Comparison of ENCODE assay signal across 17 cellular contexts in the genomic region with DNA sequence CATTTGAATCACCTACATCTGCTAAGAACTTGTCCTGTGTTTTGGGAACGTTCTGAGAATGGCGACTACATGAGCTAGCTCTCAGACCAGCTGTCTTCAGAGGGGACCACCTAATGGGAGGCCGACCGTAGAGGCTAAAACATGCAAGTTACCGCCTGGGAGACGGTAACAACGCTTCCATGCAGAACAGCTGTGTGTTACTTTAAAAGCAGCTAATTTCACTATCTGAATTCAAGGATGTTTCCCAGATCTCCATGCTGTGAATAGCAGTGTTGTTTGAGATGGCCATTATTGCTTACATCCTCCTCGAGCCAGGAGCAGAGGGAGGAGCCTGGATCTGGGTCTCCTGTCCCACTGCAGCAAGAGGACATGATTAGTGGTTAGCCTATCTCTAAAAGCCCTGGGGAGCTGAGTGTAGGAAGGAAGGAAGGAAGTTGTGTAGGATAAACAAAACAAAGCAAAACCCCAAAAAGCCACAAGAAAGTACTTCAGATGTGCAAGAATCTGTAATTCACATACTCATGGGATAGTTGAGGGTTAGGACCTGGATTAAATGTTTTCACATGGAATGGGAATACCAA. TPM values are rescaled to one million over a fixed set of nuclear protein-coding genes. Genes with fewer than 3 reads are reported as not detected.
A peak's percentile ranks its signal among the peaks of the same experiment; 100 is the strongest.
DNase-seq lines count a peak whose midpoint lies in the region; ATAC-seq and TF ChIP-seq lines count a peak whose summit lies in the region.
"Had no signal": no experiment of that assay in that cellular context is flagged by ENCODE, and none has a peak within 500 bp of the region (broad histone marks: within the 10 kb centered on the region; RNA-seq: fewer than 3 reads in every experiment).

No MANE protein-coding gene starts in this region.

- intact Hi-C loops in naive thymus-derived CD4-positive, alpha-beta T cell (cut with micrococcal nuclease), result no loop called here
- intact Hi-C loops in colonic mucosa (cut with DNase I), result no loop called here

- peak overlapping the region in 6 of 10 donors; percentile 10 to 75 (median 48) for H3K4me3 Mint-ChIP-seq in naive thymus-derived CD4-positive, alpha-beta T cell

- peaks cover 11 to 12% of the 10 kb centered on the region in 2 donors for H3K4me1 ChIP-seq in naive thymus-derived CD4-positive, alpha-beta T cell (ENCODE audit: control insufficient read depth in 2 of 2, insufficient read depth in 2 of 2, low read length in 2 of 2)
- H3K4me1 ChIP-seq in colonic mucosa, result no peaks in the 10 kb centered on the region
- H3K4me1 ChIP-seq: pancreas had no signal

- H3K4me3 ChIP-seq in fibroblast of mammary gland (ENCODE audit: control insufficient read depth, low read depth, low read length) (no peak overlapping the region), colonic mucosa (no peak overlapping the region)
- H3K4me3 ChIP-seq in naive thymus-derived CD4-positive, alpha-beta T cell (ENCODE audit: low read length), result no peak overlapping the region
- H3K4me3 ChIP-seq: gastroesophageal sphincter, pancreas had no signal

- H3K27ac ChIP-seq in naive thymus-derived CD4-positive, alpha-beta T cell (ENCODE audit: low read depth, low read length), result no peak overlapping the region
- no peak overlapping the region for H3K27ac ChIP-seq in colonic mucosa
- H3K27ac ChIP-seq: 22Rv1, gastroesophageal sphincter, pancreas had no signal

- H3K4me1 Mint-ChIP-seq in naive thymus-derived CD4-positive, alpha-beta T cell, result peaks cover 6 to 23% (median 15%) of the 10 kb centered on the region in 7 donors

- H3K9me3 Mint-ChIP-seq in naive thymus-derived CD4-positive, alpha-beta T cell, result peaks cover 0 to 1% (median 0%) of the 10 kb centered on the region in 11 donors

- H3K27ac Mint-ChIP-seq in naive thymus-derived CD4-positive, alpha-beta T cell, result no peak overlapping the region

- H3K9ac ChIP-seq in colonic mucosa (ENCODE audit: low read depth in 2 of 2, low read length in 2 of 2), result no peak overlapping the region

- H3K36me3 Mint-ChIP-seq in naive thymus-derived CD4-positive, alpha-beta T cell, result peaks cover 0 to 3% (median 0%) of the 10 kb centered on the region in 5 donors

- H3K9me3 ChIP-seq in naive thymus-derived CD4-positive, alpha-beta T cell (ENCODE audit: control insufficient read depth in 2 of 3, low read length in 3 of 3), result no peaks in the 10 kb centered on the region
- H3K9me3 ChIP-seq in colonic mucosa, result no peaks in the 10 kb centered on the region
- H3K9me3 ChIP-seq: gastroesophageal sphincter, pancreas had no signal

- peak; percentile 36 for DNase-seq in DMS79 treated with DMSO at 0.1 percent for 48 hours (lab: John Stamatoyannopoulos, UW)
- no peak for DNase-seq in DMS79 (lab: John Stamatoyannopoulos, UW)
- DNase-seq in M059J (ENCODE audit: low read depth), result peak; percentile 71
- peak; percentile 71 for DNase-seq in fibroblast of mammary gland (ENCODE audit: low read depth)
- no peak for DNase-seq in naive thymus-derived CD4-positive, alpha-beta T cell
- no peak for DNase-seq in effector CD8-positive, alpha-beta T cell (lab: John Stamatoyannopoulos, UW)
- no peak for DNase-seq in colonic mucosa
- DNase-seq: activated CD4-positive, CD25-positive, alpha-beta regulatory T cell; Calu3; caudate nucleus; left colon; NCI-H2081 treated with DMSO at 0.1 percent for 48 hours; pancreas; stimulated activated CD4-positive, alpha-beta T cell treated with anti-CD3 and anti-CD28 coated beads, Interleukin-2, amount 100 ng/mL, for 48 hours had no signal

- POLR2A ChIA-PET in naive thymus-derived CD4-positive, alpha-beta T cell (lab: Charles Lee), result no interaction called here

- H3K27me3 ChIP-seq in naive thymus-derived CD4-positive, alpha-beta T cell (ENCODE audit: control insufficient read depth in 2 of 2, insufficient read depth in 2 of 2, low read length in 2 of 2), result no peaks in the 10 kb centered on the region
- H3K27me3 ChIP-seq in colonic mucosa, result no peaks in the 10 kb centered on the region
- H3K27me3 ChIP-seq: gastroesophageal sphincter, pancreas had no signal

- CTCF ChIA-PET in naive thymus-derived CD4-positive, alpha-beta T cell (lab: Charles Lee), result no interaction called here

- ATAC-seq in naive thymus-derived CD4-positive, alpha-beta T cell, result no peak
- ATAC-seq in HG03159 (IDR thresholded peaks at IDR 0.05; ENCODE audit: unreplicated experiment), result no peak
- ATAC-seq: gastroesophageal sphincter had no signal

- TF ChIP-seq CTCF in fibroblast of mammary gland (conservative IDR thresholded peaks at IDR 0.05; ENCODE audit: control insufficient read depth, insufficient read depth, low read depth, low read length) (no peak), colonic mucosa (IDR thresholded peaks at IDR 0.05) (no peak)

- H3K27me3 Mint-ChIP-seq in naive thymus-derived CD4-positive, alpha-beta T cell, result peaks cover 0 to 7% (median 0%) of the 10 kb centered on the region in 5 donors

- H3K36me3 ChIP-seq in naive thymus-derived CD4-positive, alpha-beta T cell (ENCODE audit: control insufficient read depth in 2 of 3, insufficient read depth in 3 of 3, low read length in 3 of 3), result no peaks in the 10 kb centered on the region
- H3K36me3 ChIP-seq in colonic mucosa, result no peaks in the 10 kb centered on the region
- H3K36me3 ChIP-seq: gastroesophageal sphincter had no signal

RNA-seq across cellular contexts. Expression of a gene that starts 50.9 kb away (rescaled TPM):
- total RNA-seq in M059J (2014; rRNA removed; shearing (Covaris generic)), result 49.7 and 90.8 TPM in 2 replicates
- 100 to 1,000 TPM; 180 to 435 (median 287) TPM for total RNA-seq in naive thymus-derived CD4-positive, alpha-beta T cell
- polyA plus RNA-seq in naive thymus-derived CD4-positive, alpha-beta T cell, result 100 to 1,000 TPM; 233 to 237 TPM
- total RNA-seq in colonic mucosa, result 100 to 1,000 TPM; 314 to 406 TPM

Comparison
In these comparisons a context has a peak if more than half of its experiments do, and no peak if none do; other contexts are left out.
1. DNase-seq: peak in DMS79 treated with DMSO at 0.1 percent for 48 hours (single experiment), M059J (single experiment) and fibroblast of mammary gland (single experiment); none in DMS79 (single experiment), naive thymus-derived CD4-positive, alpha-beta T cell (0 of 9), effector CD8-positive, alpha-beta T cell (single experiment) and colonic mucosa (single experiment).